In genomic region chr1:15833842-15834405, GRCh38 we compare ENCODE assay signal across 8 cellular contexts. TPM values are rescaled to one million over a fixed set of nuclear protein-coding genes. Genes with fewer than 3 reads are reported as not detected.
DNase-seq lines count a peak whose midpoint lies in the region; ATAC-seq and TF ChIP-seq lines count a peak whose summit lies in the region.

No MANE protein-coding gene starts in this region.

- WGBS in stomach, 5 donors, result 0 to 1% (median 1%) methylated on average over 10 of the region's 10 CpGs

- peaks cover 30% of the 10 kb centered on the region for H3K4me1 Mint-ChIP-seq in activated CD4-positive, alpha-beta T cell treated with anti-CD3 and anti-CD28 coated beads for 36 hours
- H3K4me1 Mint-ChIP-seq in activated CD8-positive, alpha-beta T cell treated with anti-CD3 and anti-CD28 coated beads, Interleukin-2, amount 10 ng/mL, durations not matched to agents 7 days and 5 days (ENCODE audit: low read depth), result peaks cover 49% of the 10 kb centered on the region

- H3K27me3 Mint-ChIP-seq in activated CD4-positive, alpha-beta T cell treated with anti-CD3 and anti-CD28 coated beads for 36 hours, result no peaks in the 10 kb centered on the region
- no peaks in the 10 kb centered on the region for H3K27me3 Mint-ChIP-seq in activated CD8-positive, alpha-beta T cell treated with anti-CD3 and anti-CD28 coated beads, Interleukin-2, amount 10 ng/mL, durations not matched to agents 7 days and 5 days (ENCODE audit: low read depth)

- TF ChIP-seq CTCF in stomach (IDR thresholded peaks at IDR 0.05), result no peak
- TF ChIP-seq CTCF in GM13977 (IDR thresholded peaks at IDR 0.05; ENCODE audit: extremely low read depth, insufficient read depth, missing control alignments), result no peak

- no peaks in the 10 kb centered on the region for H3K9me3 Mint-ChIP-seq in activated CD4-positive, alpha-beta T cell treated with anti-CD3 and anti-CD28 coated beads for 36 hours (ENCODE audit: low read depth)
- H3K9me3 Mint-ChIP-seq in activated CD8-positive, alpha-beta T cell treated with anti-CD3 and anti-CD28 coated beads, Interleukin-2, amount 10 ng/mL, durations not matched to agents 7 days and 5 days (ENCODE audit: insufficient read depth), result no peaks in the 10 kb centered on the region

- H3K27me3 ChIP-seq in iPS-18a (ENCODE audit: control insufficient read depth, insufficient read depth, low read length) (no peaks in the 10 kb centered on the region), stomach (no peaks in the 10 kb centered on the region)

- no peak for DNase-seq in activated CD4-positive, alpha-beta T cell treated with anti-CD3 and anti-CD28 coated beads for 36 hours
- DNase-seq in activated CD4-positive, alpha-beta T cell treated with anti-CD3 and anti-CD28 coated beads, Interleukin-2, amount 50 U/mL, for 4 hours, result no peak
- DNase-seq in activated CD8-positive, alpha-beta T cell treated with anti-CD3 and anti-CD28 coated beads, Interleukin-2, amount 10 ng/mL, durations not matched to agents 7 days and 5 days, result no peak
- DNase-seq in stomach, result no peak
- DNase-seq in KBM-7, result no peak
- DNase-seq in ureter (ENCODE audit: low spot score), result no peak
- DNase-seq in GM13977 (ENCODE audit: low spot score), result no peak

- CTCF ChIA-PET in activated CD4-positive, alpha-beta T cell treated with anti-CD3 and anti-CD28 coated beads for 36 hours (lab: Charles Lee), result interaction anchor here (0.6 to 2.8 kb wide), 12 partner anchors 8 to 356 kb away, joined by 3 to 14 read pairs (median 4); partner anchors contain the start of gene SPEN
- CTCF ChIA-PET in activated CD8-positive, alpha-beta T cell treated with anti-CD3 and anti-CD28 coated beads, Interleukin-2, amount 10 ng/mL, durations not matched to agents 7 days and 5 days (lab: Charles Lee), result interaction anchor here (0.8 to 3.2 kb wide), 9 partner anchors 10 to 174 kb away, joined by 3 to 36 read pairs (median 5); partner anchors contain the start of genes SPEN and ZBTB17

- in situ Hi-C loops in KBM-7 (cut with MboI; ENCODE audit: low pct_unique_long_range_greater_than_20kb, low sequenced_read_pairs) (no loop called here), GM13977 (cut with MboI; ENCODE audit: low pct_unique_long_range_greater_than_20kb, low sequenced_read_pairs, unreplicated experiment) (no loop called here)

- H3K4me1 ChIP-seq in iPS-18a (ENCODE audit: control insufficient read depth, low read depth, low read length) (peaks cover 18% of the 10 kb centered on the region), stomach (peaks cover 10 to 54% (median 28%) of the 10 kb centered on the region in 4 donors)

- POLR2A ChIA-PET in activated CD4-positive, alpha-beta T cell treated with anti-CD3 and anti-CD28 coated beads for 36 hours (lab: Charles Lee), result interaction anchor here (0.5 to 4.1 kb wide), 12 partner anchors 10 to 215 kb away, joined by 3 to 71 read pairs (median 7); partner anchors contain the start of genes SPEN and ZBTB17
- POLR2A ChIA-PET in activated CD8-positive, alpha-beta T cell treated with anti-CD3 and anti-CD28 coated beads, Interleukin-2, amount 10 ng/mL, durations not matched to agents 7 days and 5 days (lab: Charles Lee), result interaction anchor here (1.0 to 3.9 kb wide), 14 partner anchors 7 to 534 kb away, joined by 3 to 98 read pairs (median 6); partner anchors contain the start of genes SPEN, SZRD1 and ZBTB17

- H3K27ac Mint-ChIP-seq in activated CD4-positive, alpha-beta T cell treated with anti-CD3 and anti-CD28 coated beads for 36 hours, result peak overlapping the region; percentile 98
- H3K27ac Mint-ChIP-seq in activated CD8-positive, alpha-beta T cell treated with anti-CD3 and anti-CD28 coated beads, Interleukin-2, amount 10 ng/mL, durations not matched to agents 7 days and 5 days, result peak overlapping the region; percentile 98

- H3K4me3 Mint-ChIP-seq in activated CD4-positive, alpha-beta T cell treated with anti-CD3 and anti-CD28 coated beads for 36 hours, result peak overlapping the region; percentile 90
- peak overlapping the region; percentile 87 for H3K4me3 Mint-ChIP-seq in activated CD8-positive, alpha-beta T cell treated with anti-CD3 and anti-CD28 coated beads, Interleukin-2, amount 10 ng/mL, durations not matched to agents 7 days and 5 days

- H3K36me3 ChIP-seq in iPS-18a (ENCODE audit: control insufficient read depth, low read depth, low read length) (peaks cover 3% of the 10 kb centered on the region), stomach (no peaks in the 10 kb centered on the region)

- H3K9me3 ChIP-seq in iPS-18a (ENCODE audit: control insufficient read depth, low read depth, low read length), result no peaks in the 10 kb centered on the region
- H3K9me3 ChIP-seq in stomach, result no peaks in the 10 kb centered on the region

- peak in 1 of 4 donors; percentile 16 for TF ChIP-seq POLR2A in stomach (IDR thresholded peaks at IDR 0.05)

- H3K27ac ChIP-seq in iPS-18a (ENCODE audit: low read length), result peak overlapping the region; percentile 99
- peak overlapping the region; percentile 94 to 100 (median 100) for H3K27ac ChIP-seq in stomach

- intact Hi-C loops in activated CD4-positive, alpha-beta T cell treated with anti-CD3 and anti-CD28 coated beads for 36 hours (cut with DNase I, micrococcal nuclease), result loop anchor here (1.0 to 2.0 kb wide), 5 partner anchors 85 to 217 kb away; partner anchors contain the start of genes DDI2 (in 1 of the 2) and ZBTB17 (in 1 of the 2)
- intact Hi-C loops in stomach (cut with DNase I; ENCODE audit: low total_unique reads), result no loop called here

- peaks cover 7% of the 10 kb centered on the region for H3K36me3 Mint-ChIP-seq in activated CD4-positive, alpha-beta T cell treated with anti-CD3 and anti-CD28 coated beads for 36 hours (ENCODE audit: low read depth)
- H3K36me3 Mint-ChIP-seq in activated CD8-positive, alpha-beta T cell treated with anti-CD3 and anti-CD28 coated beads, Interleukin-2, amount 10 ng/mL, durations not matched to agents 7 days and 5 days (ENCODE audit: low read depth), result peaks cover 10% of the 10 kb centered on the region

- peak overlapping the region; percentile 94 for H3K4me3 ChIP-seq in iPS-18a (ENCODE audit: low read length)
- peak overlapping the region; percentile 58 to 70 (median 61) for H3K4me3 ChIP-seq in stomach

- no peak for ATAC-seq in activated CD4-positive, alpha-beta T cell treated with anti-CD3 and anti-CD28 coated beads for 36 hours
- ATAC-seq in activated CD8-positive, alpha-beta T cell treated with anti-CD3 and anti-CD28 coated beads, Interleukin-2, amount 10 ng/mL, durations not matched to agents 7 days and 5 days, result no peak

- peak overlapping the region; percentile 99 for H3K9ac ChIP-seq in iPS-18a (ENCODE audit: low read length)

- no peak for TF ChIP-seq EP300 in stomach (IDR thresholded peaks at IDR 0.05)

RNA-seq across cellular contexts. Expression of gene SPEN, which starts 13.6 kb away (rescaled TPM):
- total RNA-seq in activated CD4-positive, alpha-beta T cell treated with anti-CD3 and anti-CD28 coated beads for 36 hours, result 10 to 100 TPM; 43.2 to 52.7 TPM
- 10 to 100 TPM; 65.0 to 66.3 TPM for total RNA-seq in activated CD8-positive, alpha-beta T cell treated with anti-CD3 and anti-CD28 coated beads, Interleukin-2, amount 10 ng/mL, durations not matched to agents 7 days and 5 days
- total RNA-seq in stomach, result 100 to 1,000 TPM in 1 of 5 donors, 10 to 100 TPM in 4; 16.8 to 114 (median 44.9) TPM
- polyA plus RNA-seq in stomach, result 10 to 100 TPM in 1 of 3 donors, 1 to 10 TPM in 2; 5.6 to 14.7 (median 8.7) TPM
- 85.2 TPM for total RNA-seq in ureter

RNA-seq across cellular contexts. Expression of gene UQCRHL, which starts 26.5 kb away (rescaled TPM):
- total RNA-seq in activated CD4-positive, alpha-beta T cell treated with anti-CD3 and anti-CD28 coated beads for 36 hours, result 1 to 10 TPM; 1.4 to 1.9 TPM
- total RNA-seq in activated CD8-positive, alpha-beta T cell treated with anti-CD3 and anti-CD28 coated beads, Interleukin-2, amount 10 ng/mL, durations not matched to agents 7 days and 5 days, result 1 to 10 TPM; 2.4 to 2.8 TPM
- 10 to 100 TPM in 1 of 5 donors, 1 to 10 TPM in 2, under 1 TPM in 1, not detected in 1; 0.58 to 11.0 (median 2.0) TPM for total RNA-seq in stomach
- polyA plus RNA-seq in stomach, result 1 to 10 TPM; 2.4 to 3.4 (median 3.2) TPM
- total RNA-seq in ureter, result 0.96 TPM
